Comparison of ENCODE assay signal across 8 cellular contexts in the genomic region with DNA sequence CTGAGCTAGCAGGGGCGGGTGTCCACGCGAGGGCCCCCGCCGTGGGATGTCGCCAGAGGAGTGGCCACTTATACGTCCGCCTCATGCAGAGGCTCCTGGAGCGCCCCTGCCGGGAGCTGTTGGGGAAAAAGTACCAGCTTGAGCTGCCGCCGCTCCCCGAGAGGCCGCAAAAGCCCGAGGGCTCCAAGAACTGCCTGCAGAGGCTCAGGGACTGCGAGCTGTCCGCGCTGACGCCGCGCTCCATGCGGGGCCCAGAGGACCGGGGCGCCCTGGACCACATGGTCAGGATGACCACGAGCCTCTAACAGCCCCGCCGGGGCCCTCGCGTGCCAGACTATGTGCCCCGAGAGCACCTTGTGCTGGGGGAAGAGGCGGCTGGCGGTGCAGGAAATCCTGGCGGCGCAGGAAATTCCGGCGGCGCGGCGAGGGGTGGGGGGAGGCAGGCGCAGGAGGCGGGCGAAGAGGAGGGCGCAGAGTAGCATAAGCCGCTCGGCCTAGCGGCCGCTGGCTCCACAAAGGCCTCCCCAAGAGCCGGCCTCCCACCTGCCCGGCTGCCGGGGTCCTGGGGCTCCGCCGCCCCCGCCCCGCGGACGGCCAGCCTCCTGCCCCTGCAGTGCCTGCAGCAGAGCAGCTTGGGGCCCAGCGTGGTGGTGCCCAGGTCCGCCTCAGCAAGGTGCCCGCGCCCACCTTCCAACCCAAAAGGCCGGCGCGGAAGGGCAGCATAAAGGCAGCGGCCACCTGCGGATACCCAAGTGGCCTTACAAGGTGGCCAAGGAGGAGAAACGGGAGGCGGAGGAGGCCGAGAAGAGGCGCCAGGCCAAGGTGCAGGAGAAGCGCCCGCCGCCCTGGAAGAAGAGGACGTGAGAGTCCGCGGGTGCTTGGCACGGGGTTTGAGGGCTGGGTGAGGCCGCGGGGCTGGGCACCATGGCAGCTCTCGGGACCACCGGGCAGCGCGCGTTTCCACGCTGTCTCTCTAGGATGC. TPM values are rescaled to one million over a fixed set of nuclear protein-coding genes. Genes with fewer than 3 reads are reported as not detected.
DNase-seq lines count a peak whose midpoint lies in the region; ATAC-seq and TF ChIP-seq lines count a peak whose summit lies in the region.

No MANE protein-coding gene starts in this region.

- no peak overlapping the region for H2BK120ac ChIP-seq in trophoblast cell (ENCODE audit: insufficient read depth, low read length, poor library complexity)

- H3K23ac ChIP-seq in trophoblast cell (ENCODE audit: low read length) = no peak overlapping the region

- ATAC-seq in HG02852 (IDR thresholded peaks at IDR 0.05; ENCODE audit: unreplicated experiment) (peak; percentile 67), upper lobe of left lung (ENCODE audit: low FRiP score in 2 of 2) (peak; percentile 85 to 95)

- no peak for TF ChIP-seq EP300 in upper lobe of left lung (IDR thresholded peaks at IDR 0.05)

- H3K36me3 ChIP-seq in trophoblast cell (ENCODE audit: control insufficient read depth in 1 of 2, insufficient read depth in 2 of 2, low read length in 2 of 2) (no peaks in the 10 kb centered on the region), upper lobe of left lung (peaks cover 0 to 13% (median 2%) of the 10 kb centered on the region in 4 donors)

- TF ChIP-seq POLR2A in upper lobe of left lung (IDR thresholded peaks at IDR 0.05) = peak in 2 of 4 donors; percentile 36 to 73

- no peak overlapping the region for H3K4me2 ChIP-seq in trophoblast cell (ENCODE audit: low read length)

- no peak overlapping the region for H2BK5ac ChIP-seq in trophoblast cell (ENCODE audit: low read depth, low read length, poor library complexity)

- H3K4me3 ChIP-seq in GM12875 (ENCODE audit: low read depth, low read length) = peak overlapping the region; percentile 90
- no peak overlapping the region for H3K4me3 ChIP-seq in trophoblast cell (ENCODE audit: low read depth, low read length)
- H3K4me3 ChIP-seq in upper lobe of left lung = peak overlapping the region; percentile 68 to 85 (median 76)

- H3K27ac ChIP-seq in trophoblast cell (ENCODE audit: low read depth, low read length) = no peak overlapping the region
- H3K27ac ChIP-seq in upper lobe of left lung = peak overlapping the region; percentile 75 to 89 (median 88)

- TF ChIP-seq CTCF in GM12875 (IDR thresholded peaks at IDR 0.05; ENCODE audit: borderline replicate concordance, insufficient read depth, low read depth, low read length) (peak; percentile 41; the same call in 1 of the 2 replicates), upper lobe of left lung (IDR thresholded peaks at IDR 0.05) (peak in 2 of 6 experiments; percentile 10 to 22)

- no peak overlapping the region for H3K18ac ChIP-seq in trophoblast cell (ENCODE audit: low read length)

- no peak overlapping the region for H4K12ac ChIP-seq in trophoblast cell (ENCODE audit: low read depth, low read length)

- no peak overlapping the region for H4K8ac ChIP-seq in trophoblast cell (ENCODE audit: low read depth, low read length)

- H3K27me3 ChIP-seq in trophoblast cell (ENCODE audit: insufficient read depth, low read length) = no peaks in the 10 kb centered on the region
- no peaks in the 10 kb centered on the region for H3K27me3 ChIP-seq in upper lobe of left lung

- peaks cover 5% of the 10 kb centered on the region for H3K9me3 ChIP-seq in trophoblast cell (ENCODE audit: insufficient read depth, low read depth, low read length)
- no peaks in the 10 kb centered on the region for H3K9me3 ChIP-seq in upper lobe of left lung

- H3K79me2 ChIP-seq in trophoblast cell (ENCODE audit: control insufficient read depth, insufficient read depth, low read length, poor library complexity) = no peaks in the 10 kb centered on the region

- H2AK5ac ChIP-seq in trophoblast cell (ENCODE audit: low read length) = no peak overlapping the region

- WGBS in trophoblast cell (ENCODE audit: extremely low coverage, insufficient coverage, insufficient read length) = no CpG with 5 or more reads among the region's 84 CpGs
- WGBS in upper lobe of left lung, 2 donors = 7 to 14% methylated on average over 19 to 70 of the region's 84 CpGs

- no peak overlapping the region for H3K14ac ChIP-seq in trophoblast cell (ENCODE audit: low read length)

- H4K91ac ChIP-seq in trophoblast cell (ENCODE audit: low read depth, low read length) = no peak overlapping the region

- DNase-seq in NCI-H69 (lab: John Stamatoyannopoulos, UW) (peak; percentile 75), activated T-helper 1 cell treated with Interleukin-2 at 50 U/mL for 16 hours (ENCODE audit: low read depth) (peak; percentile 29), fibroblast of peridontal ligament (ENCODE audit: extremely low read depth) (peak; percentile 68), trophoblast cell (peak; percentile 27 to 37), upper lobe of left lung (peak; percentile 62 to 94), OCI-M2 (lab: John Stamatoyannopoulos, UW; ENCODE audit: unreplicated experiment) (no peak)

- no peak overlapping the region for H3K9ac ChIP-seq in trophoblast cell (ENCODE audit: low read length)

- H3K79me1 ChIP-seq in trophoblast cell (ENCODE audit: low read length) = no peaks in the 10 kb centered on the region

- no peak overlapping the region for H2BK12ac ChIP-seq in trophoblast cell (ENCODE audit: low read length)

- H2AFZ ChIP-seq in trophoblast cell (ENCODE audit: insufficient read depth, low read length, poor library complexity) = no peak overlapping the region

- no peaks in the 10 kb centered on the region for H3K4me1 ChIP-seq in trophoblast cell (ENCODE audit: control insufficient read depth in 1 of 2, insufficient read depth in 2 of 2, low read length in 2 of 2)
- peaks cover 6 to 32% (median 17%) of the 10 kb centered on the region in 4 donors for H3K4me1 ChIP-seq in upper lobe of left lung

- no peak overlapping the region for H3K4ac ChIP-seq in trophoblast cell (ENCODE audit: low read depth, low read length)

RNA-seq across cellular contexts. Expression of a gene that starts 42.1 kb away (rescaled TPM):
- not detected in 2 replicates for polyA plus RNA-seq in trophoblast cell (2013)
- not detected for total RNA-seq in upper lobe of left lung
